Comparison of ENCODE assay signal across 8 cellular contexts in genomic region chr12:120116443-120116791, GRCh38. TPM values are rescaled to one million over a fixed set of nuclear protein-coding genes. Genes with fewer than 3 reads are reported as not detected.
DNase-seq lines count a peak whose midpoint lies in the region; ATAC-seq lines count a peak whose summit lies in the region.

RAB35 (minus strand) TSS chr12:120116753; CDS start chr12:120116650, 103 bp downstream.

- peak within 1 kb of the TSS; percentile 78 to 96 (median 94) for H3K4me3 Mint-ChIP-seq in naive B cell

- H3K36me3 ChIP-seq in NT2/D1 (ENCODE audit: insufficient read depth, insufficient read length, low read length), result peaks cover 45% of the 10 kb centered on the region

- no peaks in the 10 kb centered on the region for H3K36me3 Mint-ChIP-seq in naive B cell

- ATAC-seq in GM19023 (IDR thresholded peaks at IDR 0.05; ENCODE audit: unreplicated experiment), result peak; percentile 15
- no peak for ATAC-seq in naive B cell (ENCODE audit: low read depth in 2 of 2)
- ATAC-seq in GM18498 (IDR thresholded peaks at IDR 0.05; ENCODE audit: unreplicated experiment), result no peak
- no peak for ATAC-seq in HG03457 (IDR thresholded peaks at IDR 0.05; ENCODE audit: unreplicated experiment)

- H3K4me1 Mint-ChIP-seq in naive B cell, result peaks cover 63 to 74% (median 73%) of the 10 kb centered on the region in 3 donors

- H3K9me3 ChIP-seq in NT2/D1 (ENCODE audit: insufficient read depth, low read length), result no peaks in the 10 kb centered on the region

- H3K4me3 ChIP-seq in NT2/D1 (ENCODE audit: insufficient read length, low read depth), result peak within 1 kb of the TSS; percentile 94

- in situ Hi-C loops in endometrial microvascular endothelial cells (cut with HindIII; ENCODE audit: inconsistent ontology term, low pct_unique_long_range_greater_than_20kb, low sequenced_read_pairs), result no loop called here

- peak within 1 kb of the TSS; percentile 99 for H3K9ac ChIP-seq in NT2/D1 (ENCODE audit: insufficient read length, low read depth)

- H3K27me3 Mint-ChIP-seq in naive B cell, result no peaks in the 10 kb centered on the region

- no peaks in the 10 kb centered on the region for H3K9me3 Mint-ChIP-seq in naive B cell

- DNase-seq in NT2/D1 (ENCODE audit: low read depth, low spot score) (no peak), naive B cell (no peak), DMS114 treated with DMSO at 0.1 percent for 48 hours (lab: John Stamatoyannopoulos, UW; ENCODE audit: unreplicated experiment) (no peak), NCI-H1092 treated with DMSO at 0.1 percent for 48 hours (lab: John Stamatoyannopoulos, UW) (no peak)

- no peaks in the 10 kb centered on the region for H3K27me3 ChIP-seq in NT2/D1 (ENCODE audit: insufficient read depth, insufficient read length)

- H3K4me1 ChIP-seq in NT2/D1 (ENCODE audit: insufficient read depth, insufficient read length), result peaks cover 15% of the 10 kb centered on the region

- H3K27ac Mint-ChIP-seq in naive B cell, result peak within 1 kb of the TSS; percentile 4 to 94 (median 89)

RNA-seq across cellular contexts. Expression of gene RAB35, which starts in this region (rescaled TPM):
- 45.3 TPM for total RNA-seq in endometrial microvascular endothelial cells (ENCODE audit: inconsistent ontology term)
- 10 to 100 TPM in 5 of 6 donors, 1 to 10 TPM in 1; 6.2 to 16.6 (median 14.6) TPM for polyA plus RNA-seq in naive B cell (ENCODE audit: low read depth in 6 of 6)
